Comparison of ENCODE assay signal across 2 cellular contexts in the genomic region with DNA sequence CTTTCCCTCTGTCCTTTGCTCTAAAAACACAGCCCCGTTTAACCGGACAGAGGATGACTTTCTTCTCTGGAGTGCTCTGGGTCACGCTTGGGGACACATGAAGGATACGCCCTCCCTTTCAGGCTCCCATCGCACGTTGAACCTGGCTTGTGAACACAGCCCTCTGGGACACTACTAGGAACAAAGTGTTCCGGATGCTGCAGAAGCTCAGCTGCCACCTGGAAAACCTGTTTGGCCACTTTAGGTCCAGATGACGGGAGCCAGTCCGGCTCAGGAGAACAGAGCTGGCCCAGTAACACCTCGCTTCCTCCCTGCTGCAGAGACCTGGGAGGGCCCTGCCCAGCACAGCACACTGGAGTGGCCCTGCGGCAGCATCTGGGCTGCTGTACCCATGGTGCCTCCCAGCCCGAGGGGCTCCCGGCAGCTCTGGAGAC.
TF ChIP-seq lines count a peak whose summit lies in the region.

No MANE protein-coding gene starts in this region.

TF ChIP-seq in liver, 16 proteins besides CTCF, POLR2A, EP300 and RAD21 (continued from another document):
- TF ChIP-seq, protein P1, sequence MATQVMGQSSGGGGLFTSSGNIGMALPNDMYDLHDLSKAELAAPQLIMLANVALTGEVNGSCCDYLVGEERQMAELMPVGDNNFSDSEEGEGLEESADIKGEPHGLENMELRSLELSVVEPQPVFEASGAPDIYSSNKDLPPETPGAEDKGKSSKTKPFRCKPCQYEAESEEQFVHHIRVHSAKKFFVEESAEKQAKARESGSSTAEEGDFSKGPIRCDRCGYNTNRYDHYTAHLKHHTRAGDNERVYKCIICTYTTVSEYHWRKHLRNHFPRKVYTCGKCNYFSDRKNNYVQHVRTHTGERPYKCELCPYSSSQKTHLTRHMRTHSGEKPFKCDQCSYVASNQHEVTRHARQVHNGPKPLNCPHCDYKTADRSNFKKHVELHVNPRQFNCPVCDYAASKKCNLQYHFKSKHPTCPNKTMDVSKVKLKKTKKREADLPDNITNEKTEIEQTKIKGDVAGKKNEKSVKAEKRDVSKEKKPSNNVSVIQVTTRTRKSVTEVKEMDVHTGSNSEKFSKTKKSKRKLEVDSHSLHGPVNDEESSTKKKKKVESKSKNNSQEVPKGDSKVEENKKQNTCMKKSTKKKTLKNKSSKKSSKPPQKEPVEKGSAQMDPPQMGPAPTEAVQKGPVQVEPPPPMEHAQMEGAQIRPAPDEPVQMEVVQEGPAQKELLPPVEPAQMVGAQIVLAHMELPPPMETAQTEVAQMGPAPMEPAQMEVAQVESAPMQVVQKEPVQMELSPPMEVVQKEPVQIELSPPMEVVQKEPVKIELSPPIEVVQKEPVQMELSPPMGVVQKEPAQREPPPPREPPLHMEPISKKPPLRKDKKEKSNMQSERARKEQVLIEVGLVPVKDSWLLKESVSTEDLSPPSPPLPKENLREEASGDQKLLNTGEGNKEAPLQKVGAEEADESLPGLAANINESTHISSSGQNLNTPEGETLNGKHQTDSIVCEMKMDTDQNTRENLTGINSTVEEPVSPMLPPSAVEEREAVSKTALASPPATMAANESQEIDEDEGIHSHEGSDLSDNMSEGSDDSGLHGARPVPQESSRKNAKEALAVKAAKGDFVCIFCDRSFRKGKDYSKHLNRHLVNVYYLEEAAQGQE (IDR thresholded peaks at IDR 0.05), result peak; percentile 59
- TF ChIP-seq, protein P2, sequence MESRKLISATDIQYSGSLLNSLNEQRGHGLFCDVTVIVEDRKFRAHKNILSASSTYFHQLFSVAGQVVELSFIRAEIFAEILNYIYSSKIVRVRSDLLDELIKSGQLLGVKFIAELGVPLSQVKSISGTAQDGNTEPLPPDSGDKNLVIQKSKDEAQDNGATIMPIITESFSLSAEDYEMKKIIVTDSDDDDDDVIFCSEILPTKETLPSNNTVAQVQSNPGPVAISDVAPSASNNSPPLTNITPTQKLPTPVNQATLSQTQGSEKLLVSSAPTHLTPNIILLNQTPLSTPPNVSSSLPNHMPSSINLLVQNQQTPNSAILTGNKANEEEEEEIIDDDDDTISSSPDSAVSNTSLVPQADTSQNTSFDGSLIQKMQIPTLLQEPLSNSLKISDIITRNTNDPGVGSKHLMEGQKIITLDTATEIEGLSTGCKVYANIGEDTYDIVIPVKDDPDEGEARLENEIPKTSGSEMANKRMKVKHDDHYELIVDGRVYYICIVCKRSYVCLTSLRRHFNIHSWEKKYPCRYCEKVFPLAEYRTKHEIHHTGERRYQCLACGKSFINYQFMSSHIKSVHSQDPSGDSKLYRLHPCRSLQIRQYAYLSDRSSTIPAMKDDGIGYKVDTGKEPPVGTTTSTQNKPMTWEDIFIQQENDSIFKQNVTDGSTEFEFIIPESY (IDR thresholded peaks at IDR 0.05), result peak; percentile 61
- TF ChIP-seq TAF1 (conservative IDR thresholded peaks at IDR 0.05) (no peak), EGR1 (IDR thresholded peaks at IDR 0.05; ENCODE audit: low read depth in 2 of 2) (peak in 1 of 2 donors; percentile 67), GABPA (IDR thresholded peaks at IDR 0.05 in 1 of 2, conservative IDR thresholded peaks at IDR 0.05 in 1 of 2) (peak in 1 of 2 donors; percentile 62), HNF4G (IDR thresholded peaks at IDR 0.05) (peak; percentile 77), JUND (IDR thresholded peaks at IDR 0.05) (peak; percentile 59 to 72), HNF4A (conservative IDR thresholded peaks at IDR 0.05) (peak; percentile 87 to 88), NR2F2 (IDR thresholded peaks at IDR 0.05) (peak; percentile 62)

TF ChIP-seq in HepG2, 621 proteins besides CTCF, POLR2A, EP300 and RAD21 (continued from another document):
- TF ChIP-seq, protein P3, sequence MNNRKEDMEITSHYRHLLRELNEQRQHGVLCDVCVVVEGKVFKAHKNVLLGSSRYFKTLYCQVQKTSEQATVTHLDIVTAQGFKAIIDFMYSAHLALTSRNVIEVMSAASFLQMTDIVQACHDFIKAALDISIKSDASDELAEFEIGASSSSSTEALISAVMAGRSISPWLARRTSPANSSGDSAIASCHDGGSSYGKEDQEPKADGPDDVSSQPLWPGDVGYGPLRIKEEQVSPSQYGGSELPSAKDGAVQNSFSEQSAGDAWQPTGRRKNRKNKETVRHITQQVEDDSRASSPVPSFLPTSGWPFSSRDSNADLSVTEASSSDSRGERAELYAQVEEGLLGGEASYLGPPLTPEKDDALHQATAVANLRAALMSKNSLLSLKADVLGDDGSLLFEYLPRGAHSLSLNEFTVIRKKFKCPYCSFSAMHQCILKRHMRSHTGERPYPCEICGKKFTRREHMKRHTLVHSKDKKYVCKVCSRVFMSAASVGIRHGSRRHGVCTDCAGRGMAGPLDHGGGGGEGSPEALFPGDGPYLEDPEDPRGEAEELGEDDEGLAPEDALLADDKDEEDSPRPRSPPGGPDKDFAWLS (CRISPR knock-in tag; IDR thresholded peaks at IDR 0.05; ENCODE audit: borderline replicate concordance), result no peak
- TF ChIP-seq MED1 (CRISPR knock-in tag; IDR thresholded peaks at IDR 0.05), result no peak
